8 cellular contexts compared by ENCODE assay signal in genomic region chr19:34134190-34135032, GRCh38.
DNase-seq lines count a peak whose midpoint lies in the region; ATAC-seq and TF ChIP-seq lines count a peak whose summit lies in the region.

No MANE protein-coding gene starts in this region.

- H3K4me3 ChIP-seq in retinal pigment epithelial cell (ENCODE audit: low read length) = peak overlapping the region; percentile 52

- TF ChIP-seq CTCF in retinal pigment epithelial cell (conservative IDR thresholded peaks at IDR 0.05; ENCODE audit: low read depth, low read length) = no peak

- peak; percentile 93 for ATAC-seq in GM18511 (IDR thresholded peaks at IDR 0.05; ENCODE audit: unreplicated experiment)
- ATAC-seq in HG02884 (IDR thresholded peaks at IDR 0.05; ENCODE audit: unreplicated experiment) = peak; percentile 92

- DNase-seq in NCI-H1930 (lab: John Stamatoyannopoulos, UW) (peak; percentile 85 to 96), T1000 (lab: John Stamatoyannopoulos, UW) (peak; percentile 55), astrocyte of the hippocampus (ENCODE audit: low read depth, low spot score) (peak; percentile 82), hippocampal formation (lab: John Stamatoyannopoulos, UW) (peak; percentile 15 to 81), retinal pigment epithelial cell (ENCODE audit: low read depth) (peak; percentile 39), NCI-H187 treated with DMSO at 0.1 percent for 48 hours (lab: John Stamatoyannopoulos, UW) (no peak)
